ENCODE assay signal across 11 cellular contexts in genomic region chr5:150399158-150400019, GRCh38. TPM values are rescaled to one million over a fixed set of nuclear protein-coding genes. Genes with fewer than 3 reads are reported as not detected.
A peak's percentile ranks its signal among the peaks of the same experiment; 100 is the strongest.
DNase-seq lines count a peak whose midpoint lies in the region; ATAC-seq and TF ChIP-seq lines count a peak whose summit lies in the region.
"Had no signal": no experiment of that assay in that cellular context is flagged by ENCODE, and none has a peak within 500 bp of the region (broad histone marks: within the 10 kb centered on the region; RNA-seq: fewer than 3 reads in every experiment).

No MANE protein-coding gene starts in this region.

- H3K9ac ChIP-seq in adipocyte (ENCODE audit: low read length) (no peak overlapping the region), SK-N-SH (no peak overlapping the region)

- H3K4me3 ChIP-seq in AG04450 (ENCODE audit: low read depth, low read length): no peak overlapping the region
- H3K4me3 ChIP-seq in adipocyte (ENCODE audit: low read length): no peak overlapping the region
- no peak overlapping the region for H3K4me3 ChIP-seq in SK-N-SH (ENCODE audit: low read depth in 2 of 2, low read length in 1 of 2)
- H3K4me3 ChIP-seq in sigmoid colon: no peak overlapping the region
- H3K4me3 ChIP-seq: body of pancreas had no signal

- TF ChIP-seq POLR2A in GM18951 (IDR thresholded peaks at IDR 0.05; ENCODE audit: extremely low read depth, insufficient read depth, insufficient read length): peak; percentile 45
- TF ChIP-seq POLR2A in sigmoid colon (IDR thresholded peaks at IDR 0.05): no peak

- H3K36me3 ChIP-seq in adipocyte (ENCODE audit: control insufficient read depth, insufficient read depth, low read length, severe bottlenecking) (peaks cover 41% of the 10 kb centered on the region), SK-N-SH (replicated peaks in 1 of 2; ENCODE audit: control insufficient read depth in 1 of 2, insufficient read depth in 2 of 2, low read length in 1 of 2) (peaks cover 7 to 69% of the 10 kb centered on the region in 2 experiments), sigmoid colon (peaks cover 0 to 85% (median 24%) of the 10 kb centered on the region in 4 donors)

- H3K4me2 ChIP-seq in SK-N-SH: no peak overlapping the region

- POLR2A ChIA-PET in AG04450 (lab: Yijun Ruan, JAX) (interaction anchor here (1.0 to 1.2 kb wide), 3 partner anchors 11 to 41 kb away, joined by 3 to 4 read pairs (median 3); no protein-coding TSS in a partner anchor), SK-N-SH (lab: Yijun Ruan, JAX) (no interaction called here)

- no peak overlapping the region for H2AFZ ChIP-seq in SK-N-SH (ENCODE audit: low read depth)

- in situ Hi-C loops in GM18951 (cut with MboI; ENCODE audit: low sequenced_read_pairs, unreplicated experiment): no loop called here

- no peak for TF ChIP-seq EP300 in SK-N-SH (IDR thresholded peaks at IDR 0.05; ENCODE audit: borderline replicate concordance in 1 of 2, low read depth in 1 of 2, low read length in 1 of 2)
- TF ChIP-seq EP300 in sigmoid colon (IDR thresholded peaks at IDR 0.05): no peak

- H3K4me1 ChIP-seq in adipocyte (ENCODE audit: control insufficient read depth, insufficient read depth, low read length) (peaks cover 6% of the 10 kb centered on the region), SK-N-SH (ENCODE audit: control insufficient read depth in 1 of 2, insufficient read depth in 2 of 2, low read depth in 1 of 2, low read length in 1 of 2) (peaks cover 0 to 4% of the 10 kb centered on the region in 2 experiments; a peak in 1 of 4 replicates), sigmoid colon (no peaks in the 10 kb centered on the region)
- H3K4me1 ChIP-seq: body of pancreas had no signal

- no peaks in the 10 kb centered on the region for H3K79me2 ChIP-seq in SK-N-SH (ENCODE audit: insufficient read depth)

- H3K9me3 ChIP-seq in AG04450 (ENCODE audit: control insufficient read depth, insufficient read depth, low read length) (no peaks in the 10 kb centered on the region), adipocyte (ENCODE audit: control insufficient read depth, low read length) (no peaks in the 10 kb centered on the region), SK-N-SH (no peaks in the 10 kb centered on the region), sigmoid colon (no peaks in the 10 kb centered on the region)
- H3K9me3 ChIP-seq: body of pancreas had no signal

- no peak for TF ChIP-seq RAD21 in SK-N-SH (IDR thresholded peaks at IDR 0.05; ENCODE audit: low read length)

- intact Hi-C loops in sigmoid colon (cut with DNase I): no loop called here

- H3K27me3 ChIP-seq in AG04450 (ENCODE audit: control insufficient read depth, insufficient read depth, low read length) (no peaks in the 10 kb centered on the region), adipocyte (replicated peaks; ENCODE audit: control insufficient read depth, insufficient read depth, low read length) (no peaks in the 10 kb centered on the region), SK-N-SH (ENCODE audit: insufficient read depth) (no peaks in the 10 kb centered on the region), sigmoid colon (no peaks in the 10 kb centered on the region)
- H3K27me3 ChIP-seq: body of pancreas had no signal

- peak overlapping the region; percentile 47 for H3K27ac ChIP-seq in AG04450 (ENCODE audit: low read depth, low read length)
- no peak overlapping the region for H3K27ac ChIP-seq in SK-N-SH (ENCODE audit: low read depth in 2 of 2, low read length in 1 of 2)
- no peak overlapping the region for H3K27ac ChIP-seq in sigmoid colon
- H3K27ac ChIP-seq: body of pancreas had no signal

- TF ChIP-seq CTCF in AG04450 (IDR thresholded peaks at IDR 0.05; ENCODE audit: low read depth, low read length) (no peak), SK-N-SH (IDR thresholded peaks at IDR 0.05) (no peak), sigmoid colon (IDR thresholded peaks at IDR 0.05) (no peak)

- H4K20me1 ChIP-seq in SK-N-SH (ENCODE audit: insufficient read depth): no peaks in the 10 kb centered on the region

- peak; percentile 13 for ATAC-seq in HG02981 (IDR thresholded peaks at IDR 0.05; ENCODE audit: unreplicated experiment)
- ATAC-seq: body of pancreas had no signal

- no peaks in the 10 kb centered on the region for H3K9me2 ChIP-seq in SK-N-SH

- 87% methylated on average over 5 of the region's 8 CpGs for WGBS in SK-N-SH (ENCODE audit: low lambda C conversion rate)
- WGBS in sigmoid colon, 2 donors: 81 to 87% methylated on average over 8 of the region's 8 CpGs

- CTCF ChIA-PET in AG04450 (lab: Charles Lee): interaction anchor here (0.7 to 1.5 kb wide), 2 partner anchors 10 to 21 kb away, joined by 3 to 6 read pairs; no protein-coding TSS in a partner anchor
- CTCF ChIA-PET in SK-N-SH (lab: Yijun Ruan, JAX): interaction anchor here (1.1 to 1.9 kb wide), 5 partner anchors 8 to 111 kb away, joined by 3 to 5 read pairs (median 4); no protein-coding TSS in a partner anchor

- DNase-seq in AG04450 (ENCODE audit: low read depth, low spot score) (peak; percentile 20), adipocyte (ENCODE audit: low read depth) (peak; percentile 45), SK-N-SH (no peak), C1 segment of cervical spinal cord (lab: John Stamatoyannopoulos, UW) (no peak), sigmoid colon (no peak)
- DNase-seq in stimulated activated CD4-positive, alpha-beta T cell treated with anti-CD3 and anti-CD28 coated beads, Interleukin-4, amount 100 ng/mL, for 1 hour: no peak
- DNase-seq: activated CD4-positive, alpha-beta T cell treated with anti-CD3 and anti-CD28 coated beads for 1 hour; body of pancreas had no signal

- peaks cover 7% of the 10 kb centered on the region for H3F3A ChIP-seq in SK-N-SH (replicated peaks; ENCODE audit: insufficient read depth)

TF ChIP-seq in SK-N-SH, 30 proteins besides CTCF, POLR2A, EP300 and RAD21:
- TF ChIP-seq RXRA (IDR thresholded peaks at IDR 0.05; ENCODE audit: borderline replicate concordance, low read depth): no peak
- no peak for TF ChIP-seq TAF1 (IDR thresholded peaks at IDR 0.05; ENCODE audit: borderline replicate concordance, low read depth, low read length)
- TF ChIP-seq FOSL2 (IDR thresholded peaks at IDR 0.05; ENCODE audit: borderline replicate concordance, low read depth): no peak
- TF ChIP-seq TEAD4 (IDR thresholded peaks at IDR 0.05; ENCODE audit: borderline replicate concordance, insufficient read depth): no peak
- no peak for TF ChIP-seq EZH2phosphoT487 (IDR thresholded peaks at IDR 0.05; ENCODE audit: borderline replicate concordance, low read depth)
- no peak for TF ChIP-seq TCF12 (IDR thresholded peaks at IDR 0.05)
- no peak for TF ChIP-seq SMC3 (IDR thresholded peaks at IDR 0.05; ENCODE audit: low read depth, low read length)
- no peak for TF ChIP-seq YY1 (IDR thresholded peaks at IDR 0.05; ENCODE audit: low read depth)
- no peak for TF ChIP-seq MXI1 (IDR thresholded peaks at IDR 0.05; ENCODE audit: low read depth, low read length)
- TF ChIP-seq FOXM1 (IDR thresholded peaks at IDR 0.05; ENCODE audit: low read depth): no peak
- no peak for TF ChIP-seq JUND (IDR thresholded peaks at IDR 0.05)
- no peak for TF ChIP-seq POLR2AphosphoS5 (IDR thresholded peaks at IDR 0.05; ENCODE audit: low read depth, low read length)

RNA-seq across cellular contexts. Expression of gene CD74, which starts 13.3 kb away (rescaled TPM):
- polyA plus RNA-seq in AG04450 (2011; rRNA removed) (2.9 and 4.9 TPM in 2 replicates), SK-N-SH (2012; rRNA removed) (0.15 and 0.26 TPM in 2 replicates), sigmoid colon (1,000 to 10,000 TPM in 1 of 3 donors, 100 to 1,000 TPM in 2; 208 to 2,186 (median 596) TPM)
- 0.91 and 1.1 TPM in 2 replicates for polyA minus RNA-seq in AG04450 (2011; rRNA and poly(A)+ RNA removed)
- polyA plus RNA-seq in SK-N-SH (2012; cell fraction: cytosol; rRNA removed): 0.06 and 0.13 TPM in 2 replicates
- polyA plus RNA-seq in SK-N-SH (2012; cell fraction: nucleus; rRNA removed): 0.08 and 0.23 TPM in 2 replicates
- 100 to 1,000 TPM; 176 to 362 (median 199) TPM for total RNA-seq in sigmoid colon
- polyA plus RNA-seq: neural cell had no signal

RNA-seq across cellular contexts. Expression of gene TCOF1, which starts 41.9 kb away (rescaled TPM):
- polyA plus RNA-seq in AG04450 (2011; rRNA removed) (6.5 and 9.8 TPM in 2 replicates), SK-N-SH (2012; rRNA removed) (21.9 and 33.0 TPM in 2 replicates), sigmoid colon (10 to 100 TPM in 1 of 3 donors, 1 to 10 TPM in 2; 5.4 to 26.4 (median 6.2) TPM)
- 12.1 and 12.5 TPM in 2 replicates for polyA minus RNA-seq in AG04450 (2011; rRNA and poly(A)+ RNA removed)
- 17.0 and 24.0 TPM in 2 replicates for polyA plus RNA-seq in SK-N-SH (2012; cell fraction: cytosol; rRNA removed)
- polyA plus RNA-seq in SK-N-SH (2012; cell fraction: nucleus; rRNA removed): 92.6 and 94.3 TPM in 2 replicates
- total RNA-seq in sigmoid colon: 10 to 100 TPM; 17.4 to 28.1 (median 23.6) TPM

RNA-seq across cellular contexts. Expression of gene RPS14, which starts 50.1 kb away (rescaled TPM):
- polyA plus RNA-seq in AG04450 (2011; rRNA removed) (3,620 and 4,046 TPM in 2 replicates), SK-N-SH (2012; rRNA removed) (10,227 and 11,441 TPM in 2 replicates), sigmoid colon (1,000 to 10,000 TPM; 3,769 to 7,878 (median 4,593) TPM)
- 932 and 933 TPM in 2 replicates for polyA minus RNA-seq in AG04450 (2011; rRNA and poly(A)+ RNA removed)
- polyA plus RNA-seq in SK-N-SH (2012; cell fraction: cytosol; rRNA removed): 12,920 and 13,251 TPM in 2 replicates
- polyA plus RNA-seq in SK-N-SH (2012; cell fraction: nucleus; rRNA removed): 1,878 and 2,730 TPM in 2 replicates
- total RNA-seq in sigmoid colon: 1,000 to 10,000 TPM; 3,111 to 5,491 (median 5,342) TPM

Comparison
In these comparisons a context has a peak if more than half of its experiments do, and no peak if none do; other contexts are left out.
1. DNase-seq: peak in AG04450 (single experiment) and adipocyte (single experiment); none in SK-N-SH (single experiment), C1 segment of cervical spinal cord (0 of 14), stimulated activated CD4-positive, alpha-beta T cell treated with anti-CD3 and anti-CD28 coated beads, Interleukin-4, amount 100 ng/mL, for 1 hour (single experiment) and sigmoid colon (single experiment).
2. RNA of gene CD74, which starts 13.3 kb away (polyA plus RNA-seq): 208 to 2,186 TPM in sigmoid colon; 2.9 to 4.9 TPM in AG04450 and 0.06 to 0.26 TPM in SK-N-SH; every median in the first group is over 10 times any median in the second.